8 cellular contexts compared by ENCODE assay signal in the genomic region with DNA sequence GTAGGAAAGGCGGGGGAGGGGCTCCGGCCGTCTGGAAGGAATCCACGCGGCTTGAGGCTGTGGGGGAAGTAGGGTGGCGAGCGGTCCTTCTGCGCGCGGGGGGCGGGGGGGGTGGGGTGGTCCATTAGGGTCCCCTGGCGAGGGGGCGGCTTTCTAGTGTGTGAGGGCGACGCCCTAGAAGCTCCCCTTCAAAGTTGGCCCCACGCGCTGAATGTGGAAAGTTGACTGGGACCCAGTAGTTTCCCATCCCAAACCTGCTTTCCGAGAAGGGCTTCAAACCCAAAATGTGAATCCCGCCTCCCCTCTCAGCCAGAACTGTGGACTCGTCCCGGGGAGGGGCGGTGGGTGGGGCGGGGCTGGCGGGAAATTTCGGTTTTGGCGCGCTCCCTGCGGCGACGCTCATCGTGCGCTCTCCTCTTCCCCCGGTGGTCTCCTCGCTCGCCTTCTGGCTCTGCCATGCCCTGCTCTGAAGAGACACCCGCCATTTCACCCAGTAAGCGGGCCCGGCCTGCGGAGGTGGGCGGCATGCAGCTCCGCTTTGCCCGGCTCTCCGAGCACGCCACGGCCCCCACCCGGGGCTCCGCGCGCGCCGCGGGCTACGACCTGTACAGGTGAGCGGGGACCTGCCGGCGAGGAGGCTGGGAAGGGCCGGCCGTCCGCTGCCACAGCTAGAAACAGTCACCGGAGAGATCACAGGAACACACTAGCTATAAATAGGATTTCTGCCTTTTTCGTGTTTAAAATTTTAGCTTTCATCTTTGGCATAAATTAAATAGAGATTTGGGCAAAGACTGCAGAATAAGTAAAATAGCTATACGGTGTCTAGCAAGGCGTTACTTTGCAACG. TPM values are rescaled to one million over a fixed set of nuclear protein-coding genes. Genes with fewer than 3 reads are reported as not detected.
A peak's percentile ranks its signal among the peaks of the same experiment; 100 is the strongest.
DNase-seq lines count a peak whose midpoint lies in the region; ATAC-seq and TF ChIP-seq lines count a peak whose summit lies in the region.

No MANE protein-coding gene starts in this region.

- peaks cover 41 to 44% of the 10 kb centered on the region in 2 donors for H3K36me3 Mint-ChIP-seq in activated naive CD4-positive, alpha-beta T cell treated with anti-CD3 and anti-CD28 coated beads, Interleukin-2, amount 50 U/mL, for 72 hours

- peak; percentile 75 for DNase-seq in Jurkat, Clone E6-1 (ENCODE audit: low read depth, low spot score)
- DNase-seq in SK-MEL-5 (ENCODE audit: low read depth, low spot score) (peak; percentile 60), cardiac muscle cell (ENCODE audit: low read depth in 1 of 2, low spot score in 1 of 2) (peak in 1 of 2 donors; percentile 61), pons (ENCODE audit: low spot score) (peak; percentile 51), upper lobe of left lung (peak; percentile 44 to 92)
- peak; percentile 70 to 79 for DNase-seq in activated naive CD4-positive, alpha-beta T cell treated with anti-CD3 and anti-CD28 coated beads, Interleukin-2, amount 50 U/mL, for 72 hours (ENCODE audit: low spot score in 2 of 2)

- H3K27ac Mint-ChIP-seq in activated naive CD4-positive, alpha-beta T cell treated with anti-CD3 and anti-CD28 coated beads, Interleukin-2, amount 50 U/mL, for 72 hours: peak overlapping the region; percentile 93 to 96

- TF ChIP-seq CTCF in cardiac muscle cell (IDR thresholded peaks at IDR 0.05; ENCODE audit: low read depth, low read length): no peak
- no peak for TF ChIP-seq CTCF in upper lobe of left lung (IDR thresholded peaks at IDR 0.05)

- ATAC-seq in GM21717 (IDR thresholded peaks at IDR 0.05; ENCODE audit: unreplicated experiment) (peak; percentile 47), upper lobe of left lung (ENCODE audit: low FRiP score in 2 of 2) (peak; percentile 81 to 91)
- peak; percentile 67 to 69 for ATAC-seq in activated naive CD4-positive, alpha-beta T cell treated with anti-CD3 and anti-CD28 coated beads, Interleukin-2, amount 50 U/mL, for 72 hours

- H3K9me3 ChIP-seq in ES-I3 (ENCODE audit: control insufficient read depth, insufficient read depth, low read length) (no peaks in the 10 kb centered on the region), cardiac muscle cell (ENCODE audit: low read depth) (no peaks in the 10 kb centered on the region), upper lobe of left lung (no peaks in the 10 kb centered on the region)

- H3K36me3 ChIP-seq in ES-I3 (ENCODE audit: insufficient read depth, low read length): peaks cover 5% of the 10 kb centered on the region; the same call in 1 of the 2 replicates
- H3K36me3 ChIP-seq in cardiac muscle cell: no peaks in the 10 kb centered on the region
- peaks cover 0 to 36% (median 2%) of the 10 kb centered on the region in 4 donors for H3K36me3 ChIP-seq in upper lobe of left lung

- no peak for TF ChIP-seq POLR2A in upper lobe of left lung (IDR thresholded peaks at IDR 0.05)

- 1% methylated on average over 13 to 54 of the region's 64 CpGs for WGBS in upper lobe of left lung, 2 donors

- in situ Hi-C loops in SK-MEL-5 (cut with HindIII; ENCODE audit: low pct_unique_long_range_greater_than_20kb, low sequenced_read_pairs): no loop called here

- H3K27me3 ChIP-seq in cardiac muscle cell (no peaks in the 10 kb centered on the region), upper lobe of left lung (no peaks in the 10 kb centered on the region)

- H3K27ac ChIP-seq in cardiac muscle cell (peak overlapping the region; percentile 95), upper lobe of left lung (peak overlapping the region; percentile 96 to 98 (median 96))

- H3K9me3 Mint-ChIP-seq in activated naive CD4-positive, alpha-beta T cell treated with anti-CD3 and anti-CD28 coated beads, Interleukin-2, amount 50 U/mL, for 72 hours: no peaks in the 10 kb centered on the region

- peak overlapping the region; percentile 85 for H3K4me3 ChIP-seq in Jurkat, Clone E6-1 (ENCODE audit: low read length)
- H3K4me3 ChIP-seq in cardiac muscle cell: peak overlapping the region; percentile 80
- H3K4me3 ChIP-seq in upper lobe of left lung: peak overlapping the region; percentile 72 to 97 (median 92)

- H3K9ac ChIP-seq in ES-I3 (ENCODE audit: low read depth, low read length): peak overlapping the region; percentile 82

- TF ChIP-seq EP300 in upper lobe of left lung (IDR thresholded peaks at IDR 0.05): no peak

- H3K4me1 ChIP-seq in ES-I3 (ENCODE audit: insufficient read depth, low read length) (peaks cover 9% of the 10 kb centered on the region; the same call in 1 of the 2 replicates), cardiac muscle cell (ENCODE audit: low read depth) (peaks cover 4% of the 10 kb centered on the region), upper lobe of left lung (peaks cover 14 to 19% (median 15%) of the 10 kb centered on the region in 4 donors)

RNA-seq across cellular contexts. Expression of gene DUT, which starts 0.8 kb away (rescaled TPM):
- 402 TPM for polyA plus RNA-seq in Jurkat, Clone E6-1 (2012; ENCODE audit: insufficient read depth, insufficient read length)
- 58.6 and 68.2 TPM in 2 replicates for total RNA-seq in SK-MEL-5 (2014; rRNA removed; shearing (Covaris generic))
- polyA plus RNA-seq in SK-MEL-5 (2015; cell fraction: cytosol; rRNA removed): 54.9 and 60.3 TPM in 2 replicates
- polyA plus RNA-seq in SK-MEL-5 (2015; cell fraction: nucleus; rRNA removed): 315 and 333 TPM in 2 replicates
- total RNA-seq in activated naive CD4-positive, alpha-beta T cell treated with anti-CD3 and anti-CD28 coated beads, Interleukin-2, amount 50 U/mL, for 72 hours: 100 to 1,000 TPM; 314 to 423 TPM
- 88.8 and 122 TPM in 2 replicates for total RNA-seq in cardiac muscle cell
- 137 and 198 TPM in 2 replicates for polyA plus RNA-seq in cardiac muscle cell
- total RNA-seq in upper lobe of left lung: 10 to 100 TPM; 29.3 to 87.5 (median 61.2) TPM
